15 cellular contexts compared by ENCODE assay signal in the genomic region with DNA sequence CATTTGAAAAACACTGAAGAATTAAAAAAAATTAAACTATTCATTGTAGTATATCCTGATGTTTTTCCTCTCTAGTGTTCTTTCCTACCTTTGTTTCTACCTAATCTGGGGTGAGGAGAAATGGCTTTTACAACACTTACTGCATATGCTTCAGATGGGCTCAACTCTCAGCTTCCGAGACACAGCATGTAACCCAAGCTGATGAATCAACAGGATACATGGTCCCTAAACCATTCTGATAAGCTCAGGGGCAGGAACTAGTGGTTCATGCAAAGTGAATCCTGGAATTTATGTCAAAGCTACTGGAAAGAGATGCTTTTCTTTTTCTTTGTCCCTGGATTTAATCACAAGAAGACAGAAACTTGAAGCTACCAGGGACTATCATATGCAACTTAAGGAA.
"Had no signal": no experiment of that assay in that cellular context is flagged by ENCODE, and none has a peak within 500 bp of the region (broad histone marks: within the 10 kb centered on the region; RNA-seq: fewer than 3 reads in every experiment).

No MANE protein-coding gene starts in this region.

- H3K27ac ChIP-seq: coronary artery, epithelial cell of prostate, gastroesophageal sphincter, ovary, testis had no signal

- H3K36me3 Mint-ChIP-seq: T-cell had no signal

- H3K9me3 ChIP-seq: gastroesophageal sphincter, ovary, testis had no signal

- H3K4me3 Mint-ChIP-seq: activated CD8-positive, alpha-beta T cell treated with anti-CD3 and anti-CD28 coated beads, Interleukin-2, amount 10 ng/mL, durations not matched to agents 7 days and 5 days; activated naive CD4-positive, alpha-beta T cell treated with anti-CD3 and anti-CD28 coated beads for 36 hours; nephron progenitor cell; stimulated activated naive CD8-positive, alpha-beta T cell treated with anti-CD3 and anti-CD28 coated beads, Interleukin-15, amount 100 ng/mL, for 72 hours; T-cell had no signal

- DNase-seq: activated CD4-positive, alpha-beta T cell treated with anti-CD3 and anti-CD28 coated beads for 48 hours; activated CD8-positive, alpha-beta T cell treated with anti-CD3 and anti-CD28 coated beads, Interleukin-2, amount 10 ng/mL, durations not matched to agents 7 days and 5 days; activated naive CD4-positive, alpha-beta T cell treated with anti-CD3 and anti-CD28 coated beads for 36 hours; effector CD4-positive, alpha-beta T cell; nephron progenitor cell; ovary; stimulated activated CD4-positive, alpha-beta T cell treated with anti-CD3 and anti-CD28 coated beads, Interleukin-15, amount 100 ng/mL, for 24 hours; stimulated activated CD4-positive, alpha-beta T cell treated with anti-CD3 and anti-CD28 coated beads, Interleukin-4, amount 100 ng/mL, for 4 hours; stimulated activated naive CD8-positive, alpha-beta T cell treated with anti-CD3 and anti-CD28 coated beads, Interleukin-15, amount 100 ng/mL, for 72 hours; T-cell; testis had no signal

- H3K27me3 ChIP-seq: gastroesophageal sphincter, ovary, testis had no signal

- H3K4me1 Mint-ChIP-seq: stimulated activated naive CD8-positive, alpha-beta T cell treated with anti-CD3 and anti-CD28 coated beads, Interleukin-15, amount 100 ng/mL, for 72 hours; T-cell had no signal

- H3K9me3 Mint-ChIP-seq: activated naive CD4-positive, alpha-beta T cell treated with anti-CD3 and anti-CD28 coated beads for 36 hours; nephron progenitor cell had no signal

- H3K4me3 ChIP-seq: coronary artery, gastroesophageal sphincter, ovary, testis had no signal

- H3K36me3 ChIP-seq: gastroesophageal sphincter, ovary had no signal

- H3K27me3 Mint-ChIP-seq: stimulated activated naive CD8-positive, alpha-beta T cell treated with anti-CD3 and anti-CD28 coated beads, Interleukin-15, amount 100 ng/mL, for 72 hours; T-cell had no signal

- H3K4me1 ChIP-seq: gastroesophageal sphincter, testis had no signal

- ATAC-seq: activated CD8-positive, alpha-beta T cell treated with anti-CD3 and anti-CD28 coated beads, Interleukin-2, amount 10 ng/mL, durations not matched to agents 7 days and 5 days; gastroesophageal sphincter; left lobe of liver; stimulated activated naive CD8-positive, alpha-beta T cell treated with anti-CD3 and anti-CD28 coated beads, Interleukin-15, amount 100 ng/mL, for 72 hours; T-cell had no signal

- H3K27ac Mint-ChIP-seq: activated CD8-positive, alpha-beta T cell treated with anti-CD3 and anti-CD28 coated beads, Interleukin-2, amount 10 ng/mL, durations not matched to agents 7 days and 5 days; activated naive CD4-positive, alpha-beta T cell treated with anti-CD3 and anti-CD28 coated beads for 36 hours; nephron progenitor cell; stimulated activated naive CD8-positive, alpha-beta T cell treated with anti-CD3 and anti-CD28 coated beads, Interleukin-15, amount 100 ng/mL, for 72 hours; T-cell had no signal
